8 cellular contexts compared by ENCODE assay signal in the genomic region with DNA sequence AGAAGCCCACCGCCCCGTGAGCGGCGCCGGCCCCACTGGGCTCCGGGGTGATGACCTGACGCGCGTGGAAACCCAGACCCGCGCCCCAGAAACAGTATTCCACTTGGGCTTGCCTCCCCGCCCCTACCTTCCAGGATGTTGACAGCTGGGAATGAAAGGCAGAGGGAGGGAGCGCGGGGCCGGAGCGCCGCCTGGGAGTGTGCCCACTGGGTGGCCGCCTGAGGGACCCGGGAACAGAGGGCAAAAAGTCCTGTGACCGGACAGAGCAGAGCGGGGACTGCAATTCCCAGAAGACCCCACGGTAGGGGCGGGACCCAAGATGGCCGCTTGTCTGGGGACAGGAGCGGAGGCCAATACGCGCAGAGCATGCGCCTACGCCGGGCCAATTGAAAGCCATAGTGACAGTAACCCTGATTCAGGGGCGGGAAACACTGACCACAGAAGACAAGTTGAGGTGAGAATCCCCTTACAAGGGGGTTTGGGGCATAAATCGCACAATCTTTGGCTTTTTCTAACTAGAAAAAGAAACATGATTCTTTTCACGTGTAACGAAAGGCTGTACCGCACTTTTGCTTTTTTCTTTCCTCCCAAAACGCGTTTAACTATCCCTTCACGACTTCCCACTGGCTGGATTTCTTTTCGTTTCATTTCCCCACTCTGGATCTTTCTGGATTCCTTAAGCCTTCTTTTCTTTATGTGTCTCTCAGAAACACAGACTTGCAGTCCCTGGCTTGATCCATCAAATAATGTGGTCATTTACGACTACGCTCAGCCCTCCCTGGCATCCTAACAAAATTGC. TPM values are rescaled to one million over a fixed set of nuclear protein-coding genes. Genes with fewer than 3 reads are reported as not detected.
DNase-seq lines count a peak whose midpoint lies in the region; ATAC-seq and TF ChIP-seq lines count a peak whose summit lies in the region.

A gene (minus strand): TSS at position 279 of the 799 bp plus-strand sequence.

- no peaks in the 10 kb centered on the region for H3K9me3 ChIP-seq in upper lobe of left lung

- peak; percentile 89 for DNase-seq in GM13977 (ENCODE audit: low spot score)
- DNase-seq in NCI-H146 (lab: John Stamatoyannopoulos, UW) = peak; percentile 94
- peak; percentile 64 for DNase-seq in amniotic stem cell (lab: John Stamatoyannopoulos, UW)
- peak; percentile 96 for DNase-seq in left cardiac atrium
- peak; percentile 94 to 99 (median 96) for DNase-seq in posterior cingulate gyrus
- DNase-seq in upper lobe of left lung = peak; percentile 94 to 95

- peak within 1 kb of the TSS; percentile 62 to 86 (median 77) for H3K4me3 ChIP-seq in upper lobe of left lung

- in situ Hi-C loops in GM13977 (cut with MboI; ENCODE audit: low pct_unique_long_range_greater_than_20kb, low sequenced_read_pairs, unreplicated experiment) = no loop called here

- no peaks in the 10 kb centered on the region for H3K36me3 ChIP-seq in upper lobe of left lung

- H3K27ac ChIP-seq in upper lobe of left lung = peak within 1 kb of the TSS; percentile 54 to 92 (median 82)

- TF ChIP-seq CTCF in GM13977 (IDR thresholded peaks at IDR 0.05; ENCODE audit: extremely low read depth, insufficient read depth, missing control alignments) (no peak), upper lobe of left lung (IDR thresholded peaks at IDR 0.05) (peak in 3 of 6 experiments; percentile 8 to 13 (median 11))

- TF ChIP-seq EP300 in upper lobe of left lung (IDR thresholded peaks at IDR 0.05) = no peak

- 0 to 1% methylated on average over 19 to 30 of the region's 41 CpGs for WGBS in upper lobe of left lung, 2 donors

- ATAC-seq in HG02840 (IDR thresholded peaks at IDR 0.05; ENCODE audit: low FRiP score, unreplicated experiment) = peak; percentile 92
- ATAC-seq in left cardiac atrium = peak; percentile 99 to 100
- ATAC-seq in upper lobe of left lung (ENCODE audit: low FRiP score in 2 of 2) = peak; percentile 99 to 100

- H3K4me1 ChIP-seq in upper lobe of left lung = peaks cover 7 to 14% (median 12%) of the 10 kb centered on the region in 4 donors

- no peaks in the 10 kb centered on the region for H3K27me3 ChIP-seq in upper lobe of left lung

- peak in 2 of 4 donors; percentile 48 to 76 for TF ChIP-seq POLR2A in upper lobe of left lung (IDR thresholded peaks at IDR 0.05)

- intact Hi-C loops in T-helper 1 cell treated with Interleukin-12 subunit alpha and Interleukin-12 subunit beta and Interleukin-4 antibody, amounts not matched to agents 30 ng/mL and 1 ng/mL, for 36 hours (cut with micrococcal nuclease) = loop anchor here (2.0 to 10.0 kb wide), 9 partner anchors 699 to 1865 kb away; no protein-coding TSS in a partner anchor
- intact Hi-C loops in left cardiac atrium (cut with DNase I) (no loop called here), posterior cingulate gyrus (cut with DNase I) (loop anchor here (2.0 kb wide), 1 partner anchor 101 kb away; no protein-coding TSS in a partner anchor)

RNA-seq across cellular contexts. Expression of the gene that starts here (rescaled TPM):
- total RNA-seq in T-helper 1 cell treated with Interleukin-12 subunit alpha and Interleukin-12 subunit beta and Interleukin-4 antibody, amounts not matched to agents 30 ng/mL and 1 ng/mL, for 36 hours = 40.4 and 43.2 TPM in 2 replicates
- total RNA-seq in left cardiac atrium (10 to 100 TPM in 1 of 2 donors, 1 to 10 TPM in 1; 8.7 to 12.7 TPM), upper lobe of left lung (10 to 100 TPM in 3 of 6 donors, 1 to 10 TPM in 3; 6.8 to 56.6 (median 11.1) TPM)

Comparison
In these comparisons a context has a peak if more than half of its experiments do, and no peak if none do; other contexts are left out.
1. Peak in every context shown above with its lines: DNase-seq, ATAC-seq, H3K4me3 ChIP-seq and H3K27ac ChIP-seq.
2. intact Hi-C loops: an anchor here in T-helper 1 cell treated with Interleukin-12 subunit alpha and Interleukin-12 subunit beta and Interleukin-4 antibody, amounts not matched to agents 30 ng/mL and 1 ng/mL, for 36 hours (2.0 to 10.0 kb wide) and posterior cingulate gyrus (2.0 kb wide); none called in left cardiac atrium.